In the genomic region with DNA sequence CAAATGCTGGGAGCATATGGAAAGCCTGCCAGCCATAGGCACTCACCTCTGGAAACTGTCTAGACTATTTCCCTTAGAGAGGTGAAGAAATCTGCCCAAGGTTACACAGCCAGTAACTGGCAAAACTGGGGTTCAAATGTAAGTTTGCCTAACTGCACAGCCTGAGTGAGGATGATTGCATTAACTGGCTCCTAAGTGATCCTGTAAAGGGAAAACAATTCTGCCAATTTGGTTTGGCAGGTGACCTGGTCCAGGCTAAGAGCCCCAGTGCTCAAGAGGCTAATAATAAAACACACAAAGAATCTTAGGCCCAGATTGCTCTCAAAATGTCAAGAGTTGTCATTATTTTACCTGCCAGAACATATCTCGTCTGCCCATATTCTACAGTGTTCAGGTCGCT, we compare ENCODE assay signal across 23 cellular contexts.
"Had no signal": no experiment of that assay in that cellular context is flagged by ENCODE, and none has a peak within 500 bp of the region (broad histone marks: within the 10 kb centered on the region; RNA-seq: fewer than 3 reads in every experiment).

No MANE protein-coding gene starts in this region.

- ATAC-seq: activated CD8-positive, alpha-beta T cell treated with anti-CD3 and anti-CD28 coated beads for 36 hours; activated T-cell treated with anti-CD3 and anti-CD28 coated beads, Interleukin-2, amount 50 U/mL, for 4 hours; activated T-helper 17 cell treated with anti-CD3 and anti-CD28 coated beads, Interleukin-2, amount 50 U/mL, for 72 hours; foreskin keratinocyte; natural killer cell treated with Interleukin-12 subunit alpha and Interleukin-12 subunit beta and Interleukin-15 and Interleukin-18, amount 100 ng/mL, for 72 hours had no signal

- H3K27me3 ChIP-seq: brain microvascular endothelial cell, esophagus muscularis mucosa, foreskin keratinocyte, right lobe of liver, vagina had no signal

- H3K4me3 ChIP-seq: esophagus muscularis mucosa, lung, right lobe of liver, thoracic aorta, vagina had no signal

- H3K36me3 ChIP-seq: brain microvascular endothelial cell, esophagus muscularis mucosa, right lobe of liver, thoracic aorta, vagina had no signal

- FAIRE-seq: astrocyte had no signal

- H3K27ac ChIP-seq: brain microvascular endothelial cell, esophagus muscularis mucosa, foreskin keratinocyte, right lobe of liver, thoracic aorta, vagina had no signal

- DNase-seq: activated CD4-positive, alpha-beta T cell treated with anti-CD3 and anti-CD28 coated beads, Interleukin-2, amount 10 ng/mL, durations not matched to agents 7 days and 5 days; activated CD4-positive, CD25-positive, alpha-beta regulatory T cell treated with anti-CD3 and anti-CD28 coated beads, Interleukin-2, amount 50 U/mL, for 72 hours; activated CD8-positive, alpha-beta T cell treated with anti-CD3 and anti-CD28 coated beads for 36 hours; activated gamma-delta T cell treated with Interleukin-2 at 50 U/mL for 16 hours; activated naive CD4-positive, alpha-beta T cell treated with anti-CD3 and anti-CD28 coated beads, Interleukin-2, amount 50 U/mL, for 16 hours; activated T-cell treated with anti-CD3 and anti-CD28 coated beads, Interleukin-2, amount 50 U/mL, for 4 hours; amniotic stem cell; brain microvascular endothelial cell; central memory CD4-positive, alpha-beta T cell; endodermal cell; foreskin keratinocyte; mesendoderm; posterior cingulate gyrus; right lobe of liver; stimulated activated CD4-positive, alpha-beta T cell treated with anti-CD3 and anti-CD28 coated beads, Interleukin-4, amount 100 ng/mL, for 1 hour; T-helper 2 cell had no signal

- H3K9me3 ChIP-seq: esophagus muscularis mucosa, right lobe of liver, thoracic aorta, vagina had no signal

- H3K4me1 ChIP-seq: right lobe of liver had no signal
